ENCODE assay signal across 13 cellular contexts in the genomic region with DNA sequence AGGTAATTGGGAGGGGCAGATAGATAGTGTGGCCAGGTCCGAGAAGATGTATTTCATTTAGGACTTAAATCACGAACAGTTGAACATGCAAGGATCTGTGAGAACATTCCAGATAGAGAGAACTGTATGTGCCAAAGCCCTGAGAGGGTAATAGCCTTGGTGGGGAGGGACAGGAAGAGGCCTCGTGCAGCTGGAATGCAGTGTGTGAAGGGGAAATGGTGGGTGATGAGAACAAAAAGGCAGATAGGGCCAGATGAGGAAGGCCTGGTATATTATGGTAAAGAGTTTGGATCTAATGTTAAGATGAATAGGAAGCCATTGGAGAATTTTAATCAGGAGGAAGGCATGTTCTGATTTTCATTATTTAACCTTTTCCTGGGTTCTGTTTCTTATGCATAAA.
DNase-seq lines count a peak whose midpoint lies in the region; ATAC-seq and TF ChIP-seq lines count a peak whose summit lies in the region.
"Had no signal": no experiment of that assay in that cellular context is flagged by ENCODE, and none has a peak within 500 bp of the region (broad histone marks: within the 10 kb centered on the region; RNA-seq: fewer than 3 reads in every experiment).

No MANE protein-coding gene starts in this region.

- H3K4me1 Mint-ChIP-seq in MCF 10A (ENCODE audit: insufficient read depth, unreplicated experiment) = peaks cover 6% of the 10 kb centered on the region
- H3K4me1 Mint-ChIP-seq in natural killer cell = no peaks in the 10 kb centered on the region
- H3K4me1 Mint-ChIP-seq: CD8-positive, alpha-beta memory T cell had no signal

- no TSS peak for BruUV-seq in mammary epithelial cell (replicated peaks; lab: Mats Ljungman, UMichigan)
- BruUV-seq in MCF 10A (replicated peaks; lab: Mats Ljungman, UMichigan) = no TSS peak

- intact Hi-C loops in mammary epithelial cell (cut with micrococcal nuclease) = no loop called here
- intact Hi-C loops in MCF 10A (cut with micrococcal nuclease) = no loop called here
- intact Hi-C loops in natural killer cell (cut with micrococcal nuclease) = no loop called here

- DNase-seq in mammary epithelial cell = no peak
- DNase-seq in MCF 10A (ENCODE audit: unreplicated experiment) = no peak
- peak; percentile 12 to 50 for DNase-seq in SJCRH30
- DNase-seq in islet precursor cell = peak; percentile 70
- DNase-seq in smooth muscle cell (lab: John Stamatoyannopoulos, UW; ENCODE audit: unreplicated experiment) = no peak
- no peak for DNase-seq in natural killer cell
- DNase-seq in DMS153 (lab: John Stamatoyannopoulos, UW) = no peak
- no peak for DNase-seq in activated CD4-positive, CD25-positive, alpha-beta regulatory T cell treated with anti-CD3 and anti-CD28 coated beads, Interleukin-2, amount 50 U/mL, for 72 hours
- DNase-seq: AML-193; Caco-2; CD8-positive, alpha-beta memory T cell had no signal

- in situ Hi-C loops in mammary epithelial cell (cut with MboI; ENCODE audit: low sequenced_read_pairs in 2 of 2) = no loop called here

- H3K27ac Mint-ChIP-seq in MCF 10A (ENCODE audit: low read depth, unreplicated experiment) (no peak overlapping the region), natural killer cell (no peak overlapping the region)
- H3K27ac Mint-ChIP-seq: CD8-positive, alpha-beta memory T cell had no signal

- H3K4me2 ChIP-seq in mammary epithelial cell (ENCODE audit: insufficient read depth, low read depth, low read length) = no peak overlapping the region
- no peak overlapping the region for H3K4me2 ChIP-seq in smooth muscle cell
- H3K4me2 ChIP-seq: BLaER1 had no signal

- H3K4me1 ChIP-seq in mammary epithelial cell (ENCODE audit: insufficient read depth, low read length) = peaks cover 13% of the 10 kb centered on the region
- H3K4me1 ChIP-seq in SJCRH30 = peaks cover 17% of the 10 kb centered on the region
- no peaks in the 10 kb centered on the region for H3K4me1 ChIP-seq in smooth muscle cell (ENCODE audit: low read depth)
- H3K4me1 ChIP-seq: BLaER1, Caco-2 had no signal

- no peak overlapping the region for H3K27ac ChIP-seq in mammary epithelial cell (ENCODE audit: insufficient read depth, low read depth, low read length)
- no peak overlapping the region for H3K27ac ChIP-seq in SJCRH30
- H3K27ac ChIP-seq in smooth muscle cell (ENCODE audit: low read depth) = no peak overlapping the region
- H3K27ac ChIP-seq: 22Rv1, BLaER1 had no signal

- dilution Hi-C loops in mammary epithelial cell (cut with HindIII; ENCODE audit: low sequenced_read_pairs) = no loop called here

- POLR2A ChIA-PET in MCF 10A (lab: Yijun Ruan, JAX) = no interaction called here

- peak overlapping the region; percentile 36 for H2AFZ ChIP-seq in mammary epithelial cell (ENCODE audit: low read depth, low read length)
- H2AFZ ChIP-seq in smooth muscle cell (ENCODE audit: low read depth) = peak overlapping the region; percentile 56

- H3K36me3 Mint-ChIP-seq in MCF 10A (ENCODE audit: insufficient read depth, unreplicated experiment) = no peaks in the 10 kb centered on the region
- H3K36me3 Mint-ChIP-seq in natural killer cell = no peaks in the 10 kb centered on the region
- H3K36me3 Mint-ChIP-seq: CD8-positive, alpha-beta memory T cell had no signal

- WGBS in mammary epithelial cell (ENCODE audit: low coverage, missing lambda C conversion rate) = 52% methylated on average over 3 of the region's 3 CpGs
- WGBS in smooth muscle cell (ENCODE audit: low lambda C conversion rate) = 47% methylated on average over 3 of the region's 3 CpGs

- H3K27me3 ChIP-seq in mammary epithelial cell (ENCODE audit: insufficient read depth, low read length) = no peaks in the 10 kb centered on the region
- H3K27me3 ChIP-seq in SJCRH30 = no peaks in the 10 kb centered on the region
- H3K27me3 ChIP-seq in smooth muscle cell (ENCODE audit: low read depth) = no peaks in the 10 kb centered on the region
- H3K27me3 ChIP-seq: BLaER1 had no signal

- H3K4me3 ChIP-seq in mammary epithelial cell (replicated peaks in 1 of 3; ENCODE audit: insufficient read depth in 1 of 3, low read depth in 2 of 3, low read length in 3 of 3) (no peak overlapping the region), SJCRH30 (no peak overlapping the region), smooth muscle cell (no peak overlapping the region)
- H3K4me3 ChIP-seq: BLaER1 had no signal

- CTCF ChIA-PET in mammary epithelial cell (lab: Charles Lee; ENCODE audit: low non-redundant PET) = no interaction called here
- CTCF ChIA-PET in MCF 10A (lab: Yijun Ruan, JAX) = no interaction called here

- H3K27me3 Mint-ChIP-seq in MCF 10A (ENCODE audit: insufficient read depth, unreplicated experiment) (no peaks in the 10 kb centered on the region), natural killer cell (ENCODE audit: low read depth in 2 of 2) (no peaks in the 10 kb centered on the region)
- H3K27me3 Mint-ChIP-seq: CD8-positive, alpha-beta memory T cell had no signal

- H3K4me3 Mint-ChIP-seq in MCF 10A (ENCODE audit: unreplicated experiment) (no peak overlapping the region), natural killer cell (no peak overlapping the region)
- H3K4me3 Mint-ChIP-seq: CD8-positive, alpha-beta memory T cell had no signal

- no peaks in the 10 kb centered on the region for H3K79me2 ChIP-seq in mammary epithelial cell (ENCODE audit: insufficient read depth, low read length)
- H3K79me2 ChIP-seq in smooth muscle cell (ENCODE audit: low read depth) = no peaks in the 10 kb centered on the region

- H3K9me3 ChIP-seq in mammary epithelial cell (replicated peaks; ENCODE audit: insufficient read depth, low read length) (peaks cover 8% of the 10 kb centered on the region), SJCRH30 (replicated peaks) (no peaks in the 10 kb centered on the region), smooth muscle cell (replicated peaks; ENCODE audit: low read depth) (no peaks in the 10 kb centered on the region)

- H4K20me1 ChIP-seq in mammary epithelial cell (ENCODE audit: insufficient read depth, low read length) = no peaks in the 10 kb centered on the region
- no peaks in the 10 kb centered on the region for H4K20me1 ChIP-seq in smooth muscle cell (ENCODE audit: low read depth)
- H4K20me1 ChIP-seq: BLaER1 had no signal

- no peaks in the 10 kb centered on the region for H3F3A ChIP-seq in smooth muscle cell (ENCODE audit: low read depth)

- H3K9ac ChIP-seq in mammary epithelial cell (ENCODE audit: insufficient read depth, low read length) (no peak overlapping the region), smooth muscle cell (ENCODE audit: low read depth) (no peak overlapping the region)
- H3K9ac ChIP-seq: BLaER1 had no signal

- H3K9me3 Mint-ChIP-seq in MCF 10A (ENCODE audit: unreplicated experiment) (peaks cover 16% of the 10 kb centered on the region), natural killer cell (peaks cover 6 to 9% of the 10 kb centered on the region in 2 donors)

- H3K36me3 ChIP-seq in mammary epithelial cell (ENCODE audit: insufficient read depth, low read length) = no peaks in the 10 kb centered on the region
- no peaks in the 10 kb centered on the region for H3K36me3 ChIP-seq in SJCRH30
- no peaks in the 10 kb centered on the region for H3K36me3 ChIP-seq in smooth muscle cell (ENCODE audit: low read depth)
- H3K36me3 ChIP-seq: BLaER1 had no signal

- no peak for TF ChIP-seq CTCF in mammary epithelial cell (conservative IDR thresholded peaks at IDR 0.05 in 1 of 2, IDR thresholded peaks at IDR 0.05 in 1 of 2; ENCODE audit: extremely low read depth in 1 of 2, insufficient read depth in 1 of 2, low read depth in 1 of 2, low read length in 2 of 2)
- TF ChIP-seq CTCF in MCF 10A (IDR thresholded peaks at IDR 0.05; ENCODE audit: unreplicated experiment) = no peak
- TF ChIP-seq CTCF in smooth muscle cell (IDR thresholded peaks at IDR 0.05; ENCODE audit: borderline replicate concordance, insufficient read depth, poor library complexity, severe bottlenecking) = no peak
- TF ChIP-seq CTCF in natural killer cell (IDR thresholded peaks at IDR 0.05) = no peak

- no peak for ATAC-seq in natural killer cell

Comparison
In these comparisons a context has a peak if more than half of its experiments do, and no peak if none do; other contexts are left out.
1. DNase-seq: peak in SJCRH30 (2 of 2) and islet precursor cell (single experiment); none in mammary epithelial cell (single experiment), MCF 10A (single experiment), smooth muscle cell (single experiment), natural killer cell (single experiment), DMS153 (single experiment) and activated CD4-positive, CD25-positive, alpha-beta regulatory T cell treated with anti-CD3 and anti-CD28 coated beads, Interleukin-2, amount 50 U/mL, for 72 hours (single experiment).